ENCODE assay signal across 8 cellular contexts in the genomic region with DNA sequence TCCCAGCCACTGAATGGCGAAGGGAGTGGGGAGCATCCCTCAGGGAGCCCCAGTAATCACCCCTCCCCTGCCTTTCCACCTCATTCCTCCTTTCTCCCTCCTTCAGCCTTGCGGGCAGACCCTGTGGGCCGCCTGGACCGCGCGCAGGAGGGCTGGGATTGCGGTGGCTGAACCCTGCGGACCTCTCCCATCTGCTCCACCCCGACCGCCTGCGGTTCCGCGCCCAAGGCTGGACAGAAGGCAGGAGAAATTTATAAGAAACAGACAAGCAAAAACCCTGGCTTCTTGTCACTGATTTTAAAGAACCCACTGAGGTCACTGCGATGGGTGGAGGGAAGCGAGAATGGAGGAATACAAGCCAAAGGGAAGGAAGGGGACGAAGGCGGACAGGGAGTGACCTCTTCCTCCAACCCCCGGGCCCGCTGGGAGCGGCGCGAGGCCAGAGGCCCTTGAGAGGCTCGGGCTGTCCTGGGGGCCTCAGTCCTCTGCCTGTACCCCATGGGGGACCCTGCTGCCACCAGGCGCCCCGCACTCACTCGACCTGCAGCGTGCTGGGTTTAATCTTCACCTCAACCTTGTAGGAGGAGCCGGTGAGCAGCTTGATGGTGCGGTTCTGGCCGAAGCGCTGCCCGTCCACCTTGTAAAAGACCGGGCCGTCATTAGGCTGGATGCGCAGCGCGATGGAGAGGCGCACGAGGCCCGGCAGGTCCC. TPM values are rescaled to one million over a fixed set of nuclear protein-coding genes. Genes with fewer than 3 reads are reported as not detected.
DNase-seq lines count a peak whose midpoint lies in the region; ATAC-seq and TF ChIP-seq lines count a peak whose summit lies in the region.

No MANE protein-coding gene starts in this region.

- H3K36me3 ChIP-seq in SK-N-SH (replicated peaks in 1 of 2; ENCODE audit: control insufficient read depth in 1 of 2, insufficient read depth in 2 of 2, low read length in 1 of 2): peaks cover 28 to 33% of the 10 kb centered on the region in 2 experiments

- H3K4me1 Mint-ChIP-seq in nephron progenitor cell: peaks cover 21% of the 10 kb centered on the region

- TF ChIP-seq CTCF in SK-N-SH (IDR thresholded peaks at IDR 0.05): no peak
- TF ChIP-seq CTCF in nephron progenitor cell (IDR thresholded peaks at IDR 0.05): no peak

- H3K9ac ChIP-seq in SK-N-SH: peak overlapping the region; percentile 97

- CTCF ChIA-PET in SK-N-SH (lab: Yijun Ruan, JAX): interaction anchor here (1.1 to 2.4 kb wide), 7 partner anchors 8 to 123 kb away, joined by 3 to 13 read pairs (median 5); no protein-coding TSS in a partner anchor

- H3K79me2 ChIP-seq in SK-N-SH (ENCODE audit: insufficient read depth): peaks cover 60% of the 10 kb centered on the region

- H4K20me1 ChIP-seq in SK-N-SH (ENCODE audit: insufficient read depth): no peaks in the 10 kb centered on the region

- H2AFZ ChIP-seq in SK-N-SH (ENCODE audit: low read depth): peak overlapping the region; percentile 90

- H3K27me3 ChIP-seq in SK-N-SH (ENCODE audit: insufficient read depth): no peaks in the 10 kb centered on the region

- H3K36me3 Mint-ChIP-seq in nephron progenitor cell (ENCODE audit: low read depth): no peaks in the 10 kb centered on the region

- no peak overlapping the region for H3K27ac Mint-ChIP-seq in nephron progenitor cell

- H3K27ac ChIP-seq in SK-N-SH (ENCODE audit: low read depth in 2 of 2, low read length in 1 of 2): peak overlapping the region; percentile 89 to 97

- H3K4me3 Mint-ChIP-seq in nephron progenitor cell: peak overlapping the region; percentile 89

- H3K9me2 ChIP-seq in SK-N-SH: no peaks in the 10 kb centered on the region

- no peak for TF ChIP-seq RAD21 in SK-N-SH (IDR thresholded peaks at IDR 0.05; ENCODE audit: low read length)

- no peaks in the 10 kb centered on the region; the same call in 1 of the 2 replicates for H3K9me3 ChIP-seq in SK-N-SH

- DNase-seq in G401 (ENCODE audit: low spot score) (peak; percentile 56), SK-N-SH (peak; percentile 63), fibroblast of peridontal ligament (ENCODE audit: extremely low read depth) (peak; percentile 16), nephron progenitor cell (peak; percentile 35)
- no peak for DNase-seq in stimulated activated CD4-positive, alpha-beta T cell treated with anti-CD3 and anti-CD28 coated beads, Interleukin-1b, Interleukin-23, amount 100 ng/mL, for 48 hours

- in situ Hi-C loops in G401 (cut with HindIII; ENCODE audit: low sequenced_read_pairs): no loop called here

- peak overlapping the region; percentile 88 for H3K4me2 ChIP-seq in SK-N-SH

- H3K4me3 ChIP-seq in SK-N-SH (ENCODE audit: low read depth in 2 of 2, low read length in 1 of 2): peak overlapping the region; percentile 91 to 94

- peaks cover 5% of the 10 kb centered on the region for H3F3A ChIP-seq in SK-N-SH (replicated peaks; ENCODE audit: insufficient read depth)

- POLR2A ChIA-PET in SK-N-SH (lab: Yijun Ruan, JAX): interaction anchor here (1.2 to 1.8 kb wide), 7 partner anchors 9 to 161 kb away, joined by 3 to 8 read pairs (median 6); a partner anchor contains a TSS

- 20% methylated on average over 27 of the region's 40 CpGs for WGBS in SK-N-SH (ENCODE audit: low lambda C conversion rate)

- ATAC-seq in HG03520 (IDR thresholded peaks at IDR 0.05; ENCODE audit: unreplicated experiment) (no peak), HG03135 (IDR thresholded peaks at IDR 0.05; ENCODE audit: unreplicated experiment) (no peak), GM21390 (IDR thresholded peaks at IDR 0.05; ENCODE audit: unreplicated experiment) (no peak)

- no peaks in the 10 kb centered on the region for H3K9me3 Mint-ChIP-seq in nephron progenitor cell

- H3K4me1 ChIP-seq in SK-N-SH (ENCODE audit: control insufficient read depth in 1 of 2, insufficient read depth in 2 of 2, low read depth in 1 of 2, low read length in 1 of 2): peaks cover 7 to 11% of the 10 kb centered on the region in 2 experiments; a peak in 3 of 4 replicates

- TF ChIP-seq EP300 in SK-N-SH (IDR thresholded peaks at IDR 0.05; ENCODE audit: borderline replicate concordance in 1 of 2, low read depth in 1 of 2, low read length in 1 of 2): no peak

- H3K27me3 Mint-ChIP-seq in nephron progenitor cell (ENCODE audit: low read depth, poor library complexity): peaks cover 84% of the 10 kb centered on the region

TF ChIP-seq in SK-N-SH, 30 proteins besides CTCF, POLR2A, EP300 and RAD21:
- TF ChIP-seq MXI1 (IDR thresholded peaks at IDR 0.05; ENCODE audit: low read depth, low read length) (peak; percentile 32; the same call in 1 of the 2 replicates), NFIC (IDR thresholded peaks at IDR 0.05; ENCODE audit: borderline replicate concordance) (no peak), SIN3A (IDR thresholded peaks at IDR 0.05; ENCODE audit: borderline replicate concordance, low read depth, low read length) (no peak), GABPA (IDR thresholded peaks at IDR 0.05; ENCODE audit: low read depth) (peak; percentile 7; the same call in 1 of the 2 replicates), YY1 (IDR thresholded peaks at IDR 0.05; ENCODE audit: low read depth) (0 out of 2 replicates have a peak, but pooled peaks have one; percentile 5)
- TF ChIP-seq, protein P1, sequence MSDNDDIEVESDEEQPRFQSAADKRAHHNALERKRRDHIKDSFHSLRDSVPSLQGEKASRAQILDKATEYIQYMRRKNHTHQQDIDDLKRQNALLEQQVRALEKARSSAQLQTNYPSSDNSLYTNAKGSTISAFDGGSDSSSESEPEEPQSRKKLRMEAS (IDR thresholded peaks at IDR 0.05; ENCODE audit: low read depth): no peak
- TF ChIP-seq, protein P2, sequence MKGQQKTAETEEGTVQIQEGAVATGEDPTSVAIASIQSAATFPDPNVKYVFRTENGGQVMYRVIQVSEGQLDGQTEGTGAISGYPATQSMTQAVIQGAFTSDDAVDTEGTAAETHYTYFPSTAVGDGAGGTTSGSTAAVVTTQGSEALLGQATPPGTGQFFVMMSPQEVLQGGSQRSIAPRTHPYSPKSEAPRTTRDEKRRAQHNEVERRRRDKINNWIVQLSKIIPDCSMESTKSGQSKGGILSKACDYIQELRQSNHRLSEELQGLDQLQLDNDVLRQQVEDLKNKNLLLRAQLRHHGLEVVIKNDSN (IDR thresholded peaks at IDR 0.05; ENCODE audit: borderline replicate concordance, low read depth): no peak
- TF ChIP-seq, protein P3, sequence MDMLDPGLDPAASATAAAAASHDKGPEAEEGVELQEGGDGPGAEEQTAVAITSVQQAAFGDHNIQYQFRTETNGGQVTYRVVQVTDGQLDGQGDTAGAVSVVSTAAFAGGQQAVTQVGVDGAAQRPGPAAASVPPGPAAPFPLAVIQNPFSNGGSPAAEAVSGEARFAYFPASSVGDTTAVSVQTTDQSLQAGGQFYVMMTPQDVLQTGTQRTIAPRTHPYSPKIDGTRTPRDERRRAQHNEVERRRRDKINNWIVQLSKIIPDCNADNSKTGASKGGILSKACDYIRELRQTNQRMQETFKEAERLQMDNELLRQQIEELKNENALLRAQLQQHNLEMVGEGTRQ (IDR thresholded peaks at IDR 0.05; ENCODE audit: borderline replicate concordance, low read depth, low read length): no peak

RNA-seq across cellular contexts. Expression of a gene that starts 0.9 kb away (rescaled TPM):
- total RNA-seq in G401 (2014; rRNA removed; shearing (Covaris generic)): 8.4 and 19.8 TPM in 2 replicates
- 55.5 and 63.0 TPM in 2 replicates for polyA plus RNA-seq in SK-N-SH (2012; rRNA removed)
- 63.9 and 65.4 TPM in 2 replicates for polyA plus RNA-seq in SK-N-SH (2012; cell fraction: cytosol; rRNA removed)
- 23.3 and 32.4 TPM in 2 replicates for polyA plus RNA-seq in SK-N-SH (2012; cell fraction: nucleus; rRNA removed)

RNA-seq across cellular contexts. Expression of a gene that starts 46.2 kb away (rescaled TPM):
- not detected in 2 replicates for total RNA-seq in G401 (2014; rRNA removed; shearing (Covaris generic))
- 0.02 TPM in 2 replicates for polyA plus RNA-seq in SK-N-SH (2012; rRNA removed)
- 0.01 TPM in 2 replicates for polyA plus RNA-seq in SK-N-SH (2012; cell fraction: cytosol; rRNA removed)
- 0.02 and 0.08 TPM in 2 replicates for polyA plus RNA-seq in SK-N-SH (2012; cell fraction: nucleus; rRNA removed)
